In the genomic region with DNA sequence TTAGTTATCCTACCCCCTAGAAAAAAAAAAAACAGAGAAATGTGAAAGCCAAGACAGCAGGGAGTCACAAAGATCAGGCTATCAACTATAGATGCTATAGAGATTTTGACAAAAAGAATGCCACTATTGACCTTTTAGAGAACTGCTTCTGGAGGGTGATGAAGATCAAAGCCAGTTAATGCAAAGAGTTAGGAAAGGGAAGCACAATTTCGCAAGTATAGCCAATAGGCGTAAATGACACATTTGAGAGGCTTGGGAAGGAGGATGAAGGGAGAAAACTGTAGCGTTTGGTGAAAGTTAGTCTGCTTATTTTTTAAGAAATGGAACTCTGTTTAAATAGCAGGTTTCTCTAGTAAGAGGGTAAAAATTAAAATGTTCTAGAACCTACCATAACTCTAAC, we compare ENCODE assay signal across 2 cellular contexts.
TF ChIP-seq lines count a peak whose summit lies in the region.

No MANE protein-coding gene starts in this region.

TF ChIP-seq in liver, 16 proteins besides CTCF, POLR2A, EP300 and RAD21 (continued from another document):
- TF ChIP-seq JUND (IDR thresholded peaks at IDR 0.05) (no peak), YY1 (IDR thresholded peaks at IDR 0.05) (no peak), FOXA1 (IDR thresholded peaks at IDR 0.05) (no peak), GABPA (IDR thresholded peaks at IDR 0.05 in 1 of 2, conservative IDR thresholded peaks at IDR 0.05 in 1 of 2) (no peak), EGR1 (IDR thresholded peaks at IDR 0.05; ENCODE audit: low read depth in 2 of 2) (no peak), FOXA2 (IDR thresholded peaks at IDR 0.05) (no peak), HNF4G (IDR thresholded peaks at IDR 0.05) (no peak), SP1 (IDR thresholded peaks at IDR 0.05) (no peak), HNF4A (conservative IDR thresholded peaks at IDR 0.05) (no peak), TAF1 (conservative IDR thresholded peaks at IDR 0.05) (no peak)
- TF ChIP-seq, protein P1, sequence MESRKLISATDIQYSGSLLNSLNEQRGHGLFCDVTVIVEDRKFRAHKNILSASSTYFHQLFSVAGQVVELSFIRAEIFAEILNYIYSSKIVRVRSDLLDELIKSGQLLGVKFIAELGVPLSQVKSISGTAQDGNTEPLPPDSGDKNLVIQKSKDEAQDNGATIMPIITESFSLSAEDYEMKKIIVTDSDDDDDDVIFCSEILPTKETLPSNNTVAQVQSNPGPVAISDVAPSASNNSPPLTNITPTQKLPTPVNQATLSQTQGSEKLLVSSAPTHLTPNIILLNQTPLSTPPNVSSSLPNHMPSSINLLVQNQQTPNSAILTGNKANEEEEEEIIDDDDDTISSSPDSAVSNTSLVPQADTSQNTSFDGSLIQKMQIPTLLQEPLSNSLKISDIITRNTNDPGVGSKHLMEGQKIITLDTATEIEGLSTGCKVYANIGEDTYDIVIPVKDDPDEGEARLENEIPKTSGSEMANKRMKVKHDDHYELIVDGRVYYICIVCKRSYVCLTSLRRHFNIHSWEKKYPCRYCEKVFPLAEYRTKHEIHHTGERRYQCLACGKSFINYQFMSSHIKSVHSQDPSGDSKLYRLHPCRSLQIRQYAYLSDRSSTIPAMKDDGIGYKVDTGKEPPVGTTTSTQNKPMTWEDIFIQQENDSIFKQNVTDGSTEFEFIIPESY (IDR thresholded peaks at IDR 0.05): no peak
- TF ChIP-seq, protein P2, sequence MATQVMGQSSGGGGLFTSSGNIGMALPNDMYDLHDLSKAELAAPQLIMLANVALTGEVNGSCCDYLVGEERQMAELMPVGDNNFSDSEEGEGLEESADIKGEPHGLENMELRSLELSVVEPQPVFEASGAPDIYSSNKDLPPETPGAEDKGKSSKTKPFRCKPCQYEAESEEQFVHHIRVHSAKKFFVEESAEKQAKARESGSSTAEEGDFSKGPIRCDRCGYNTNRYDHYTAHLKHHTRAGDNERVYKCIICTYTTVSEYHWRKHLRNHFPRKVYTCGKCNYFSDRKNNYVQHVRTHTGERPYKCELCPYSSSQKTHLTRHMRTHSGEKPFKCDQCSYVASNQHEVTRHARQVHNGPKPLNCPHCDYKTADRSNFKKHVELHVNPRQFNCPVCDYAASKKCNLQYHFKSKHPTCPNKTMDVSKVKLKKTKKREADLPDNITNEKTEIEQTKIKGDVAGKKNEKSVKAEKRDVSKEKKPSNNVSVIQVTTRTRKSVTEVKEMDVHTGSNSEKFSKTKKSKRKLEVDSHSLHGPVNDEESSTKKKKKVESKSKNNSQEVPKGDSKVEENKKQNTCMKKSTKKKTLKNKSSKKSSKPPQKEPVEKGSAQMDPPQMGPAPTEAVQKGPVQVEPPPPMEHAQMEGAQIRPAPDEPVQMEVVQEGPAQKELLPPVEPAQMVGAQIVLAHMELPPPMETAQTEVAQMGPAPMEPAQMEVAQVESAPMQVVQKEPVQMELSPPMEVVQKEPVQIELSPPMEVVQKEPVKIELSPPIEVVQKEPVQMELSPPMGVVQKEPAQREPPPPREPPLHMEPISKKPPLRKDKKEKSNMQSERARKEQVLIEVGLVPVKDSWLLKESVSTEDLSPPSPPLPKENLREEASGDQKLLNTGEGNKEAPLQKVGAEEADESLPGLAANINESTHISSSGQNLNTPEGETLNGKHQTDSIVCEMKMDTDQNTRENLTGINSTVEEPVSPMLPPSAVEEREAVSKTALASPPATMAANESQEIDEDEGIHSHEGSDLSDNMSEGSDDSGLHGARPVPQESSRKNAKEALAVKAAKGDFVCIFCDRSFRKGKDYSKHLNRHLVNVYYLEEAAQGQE (IDR thresholded peaks at IDR 0.05): no peak
- TF ChIP-seq, protein P3, sequence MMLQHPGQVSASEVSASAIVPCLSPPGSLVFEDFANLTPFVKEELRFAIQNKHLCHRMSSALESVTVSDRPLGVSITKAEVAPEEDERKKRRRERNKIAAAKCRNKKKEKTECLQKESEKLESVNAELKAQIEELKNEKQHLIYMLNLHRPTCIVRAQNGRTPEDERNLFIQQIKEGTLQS (IDR thresholded peaks at IDR 0.05): no peak
- TF ChIP-seq, protein P4, sequence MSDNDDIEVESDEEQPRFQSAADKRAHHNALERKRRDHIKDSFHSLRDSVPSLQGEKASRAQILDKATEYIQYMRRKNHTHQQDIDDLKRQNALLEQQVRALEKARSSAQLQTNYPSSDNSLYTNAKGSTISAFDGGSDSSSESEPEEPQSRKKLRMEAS (IDR thresholded peaks at IDR 0.05): no peak

TF ChIP-seq in HepG2, 621 proteins besides CTCF, POLR2A, EP300 and RAD21 (continued from another document):
- TF ChIP-seq MTA1 (CRISPR knock-in tag; IDR thresholded peaks at IDR 0.05; ENCODE audit: borderline replicate concordance): no peak
- no peak for TF ChIP-seq ZNF713 (CRISPR knock-in tag; IDR thresholded peaks at IDR 0.05)
- no peak for TF ChIP-seq JUN (CRISPR knock-in tag; IDR thresholded peaks at IDR 0.05)
- no peak for TF ChIP-seq ARNT2 (CRISPR knock-in tag; IDR thresholded peaks at IDR 0.05; ENCODE audit: low read depth)
- TF ChIP-seq, protein P5, sequence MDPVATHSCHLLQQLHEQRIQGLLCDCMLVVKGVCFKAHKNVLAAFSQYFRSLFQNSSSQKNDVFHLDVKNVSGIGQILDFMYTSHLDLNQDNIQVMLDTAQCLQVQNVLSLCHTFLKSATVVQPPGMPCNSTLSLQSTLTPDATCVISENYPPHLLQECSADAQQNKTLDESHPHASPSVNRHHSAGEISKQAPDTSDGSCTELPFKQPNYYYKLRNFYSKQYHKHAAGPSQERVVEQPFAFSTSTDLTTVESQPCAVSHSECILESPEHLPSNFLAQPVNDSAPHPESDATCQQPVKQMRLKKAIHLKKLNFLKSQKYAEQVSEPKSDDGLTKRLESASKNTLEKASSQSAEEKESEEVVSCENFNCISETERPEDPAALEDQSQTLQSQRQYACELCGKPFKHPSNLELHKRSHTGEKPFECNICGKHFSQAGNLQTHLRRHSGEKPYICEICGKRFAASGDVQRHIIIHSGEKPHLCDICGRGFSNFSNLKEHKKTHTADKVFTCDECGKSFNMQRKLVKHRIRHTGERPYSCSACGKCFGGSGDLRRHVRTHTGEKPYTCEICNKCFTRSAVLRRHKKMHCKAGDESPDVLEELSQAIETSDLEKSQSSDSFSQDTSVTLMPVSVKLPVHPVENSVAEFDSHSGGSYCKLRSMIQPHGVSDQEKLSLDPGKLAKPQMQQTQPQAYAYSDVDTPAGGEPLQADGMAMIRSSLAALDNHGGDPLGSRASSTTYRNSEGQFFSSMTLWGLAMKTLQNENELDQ (CRISPR knock-in tag; IDR thresholded peaks at IDR 0.05; ENCODE audit: borderline replicate concordance): no peak
- TF ChIP-seq KDM5A (IDR thresholded peaks at IDR 0.05; ENCODE audit: borderline replicate concordance, low read length): no peak
- no peak for TF ChIP-seq ZNF451 (CRISPR knock-in tag; IDR thresholded peaks at IDR 0.05)
- no peak for TF ChIP-seq RORA (CRISPR knock-in tag; IDR thresholded peaks at IDR 0.05)
